Comparison of ENCODE assay signal across 7 cellular contexts in genomic region chr14:50559990-50560928, GRCh38. TPM values are rescaled to one million over a fixed set of nuclear protein-coding genes. Genes with fewer than 3 reads are reported as not detected.
DNase-seq lines count a peak whose midpoint lies in the region; ATAC-seq and TF ChIP-seq lines count a peak whose summit lies in the region.

ATL1 (plus strand) TSS chr14:50560145; CDS start chr14:50560266, 121 bp downstream.

- H4K91ac ChIP-seq in trophoblast cell (ENCODE audit: low read depth, low read length) = no peak within 1 kb of the TSS

- H3K9me2 ChIP-seq in SU-DHL-6 (replicated peaks; ENCODE audit: insufficient read depth, low read length) = no peaks in the 10 kb centered on the region

- no peaks in the 10 kb centered on the region for H4K20me1 ChIP-seq in SU-DHL-6 (ENCODE audit: low read depth, low read length)

- H3F3A ChIP-seq in SU-DHL-6 (ENCODE audit: insufficient read depth) = no peaks in the 10 kb centered on the region

- no peak for TF ChIP-seq CTCF in SU-DHL-6 (IDR thresholded peaks at IDR 0.05; ENCODE audit: insufficient read depth, low read length, poor library complexity, severe bottlenecking)
- no peak for TF ChIP-seq CTCF in astrocyte of the cerebellum (IDR thresholded peaks at IDR 0.05; ENCODE audit: low read depth, low read length, missing control alignments)
- TF ChIP-seq CTCF in right atrium auricular region (IDR thresholded peaks at IDR 0.05) = peak in 1 of 2 donors; percentile 22

- WGBS in trophoblast cell (ENCODE audit: extremely low coverage, insufficient coverage, insufficient read length) = no CpG with 5 or more reads among the region's 66 CpGs

- H3K79me1 ChIP-seq in trophoblast cell (ENCODE audit: low read length) = no peaks in the 10 kb centered on the region

- H2BK12ac ChIP-seq in trophoblast cell (ENCODE audit: low read length) = no peak within 1 kb of the TSS

- no peak within 1 kb of the TSS for H2BK5ac ChIP-seq in trophoblast cell (ENCODE audit: low read depth, low read length, poor library complexity)

- no peaks in the 10 kb centered on the region for H3K9me3 ChIP-seq in SU-DHL-6 (ENCODE audit: insufficient read depth, low read length)
- H3K9me3 ChIP-seq in right atrium auricular region = no peaks in the 10 kb centered on the region
- H3K9me3 ChIP-seq in trophoblast cell (ENCODE audit: insufficient read depth, low read depth, low read length) = no peaks in the 10 kb centered on the region

- H3K9ac ChIP-seq in SU-DHL-6 (ENCODE audit: low read length) = peak within 1 kb of the TSS; percentile 25
- no peak within 1 kb of the TSS for H3K9ac ChIP-seq in trophoblast cell (ENCODE audit: low read length)

- H2AFZ ChIP-seq in SU-DHL-6 (ENCODE audit: low read depth, low read length, severe bottlenecking) (peak within 1 kb of the TSS; percentile 58), trophoblast cell (ENCODE audit: insufficient read depth, low read length, poor library complexity) (peak within 1 kb of the TSS; percentile 58)

- peak; percentile 55 for ATAC-seq in GM18505 (IDR thresholded peaks at IDR 0.05; ENCODE audit: unreplicated experiment)
- ATAC-seq in GM21381 (IDR thresholded peaks at IDR 0.05; ENCODE audit: unreplicated experiment) = no peak

- H3K4ac ChIP-seq in trophoblast cell (ENCODE audit: low read depth, low read length) = no peak within 1 kb of the TSS

- H3K18ac ChIP-seq in trophoblast cell (ENCODE audit: low read length) = no peak within 1 kb of the TSS

- no peak within 1 kb of the TSS for H2AK5ac ChIP-seq in trophoblast cell (ENCODE audit: low read length)

- no peak for TF ChIP-seq POLR2A in GM18505 (IDR thresholded peaks at IDR 0.05; ENCODE audit: borderline replicate concordance, extremely low read depth, insufficient read depth, insufficient read length)

- H3K79me2 ChIP-seq in SU-DHL-6 (ENCODE audit: insufficient read depth, low read length) (no peaks in the 10 kb centered on the region), trophoblast cell (ENCODE audit: control insufficient read depth, insufficient read depth, low read length, poor library complexity) (no peaks in the 10 kb centered on the region)

- no peak within 1 kb of the TSS for H4K8ac ChIP-seq in trophoblast cell (ENCODE audit: low read depth, low read length)

- H3K14ac ChIP-seq in trophoblast cell (ENCODE audit: low read length) = no peak within 1 kb of the TSS

- H2BK120ac ChIP-seq in trophoblast cell (ENCODE audit: insufficient read depth, low read length, poor library complexity) = no peak within 1 kb of the TSS

- H3K4me3 ChIP-seq in SU-DHL-6 (ENCODE audit: insufficient read depth, low read length, poor library complexity, severe bottlenecking) (peak within 1 kb of the TSS; percentile 43), astrocyte of the cerebellum (ENCODE audit: low read depth, low read length) (peak within 1 kb of the TSS; percentile 71), right atrium auricular region (peak within 1 kb of the TSS; percentile 65 to 71), trophoblast cell (ENCODE audit: low read depth, low read length) (peak within 1 kb of the TSS; percentile 70)

- H3K4me1 ChIP-seq in right atrium auricular region = peaks cover 0 to 15% of the 10 kb centered on the region in 2 donors
- H3K4me1 ChIP-seq in trophoblast cell (ENCODE audit: control insufficient read depth in 1 of 2, insufficient read depth in 2 of 2, low read length in 2 of 2) = peaks cover 4 to 5% of the 10 kb centered on the region in 2 experiments

- H4K12ac ChIP-seq in trophoblast cell (ENCODE audit: low read depth, low read length) = no peak within 1 kb of the TSS

- H3K27me3 ChIP-seq in SU-DHL-6 (ENCODE audit: low read length) = 0 out of 2 replicates have a peak, but pooled peaks cover 4% of the 10 kb centered on the region
- H3K27me3 ChIP-seq in right atrium auricular region = no peaks in the 10 kb centered on the region
- H3K27me3 ChIP-seq in trophoblast cell (ENCODE audit: insufficient read depth, low read length) = peaks cover 3% of the 10 kb centered on the region

- H3K27ac ChIP-seq in SU-DHL-6 (ENCODE audit: low read depth, low read length) (no peak within 1 kb of the TSS), right atrium auricular region (peak within 1 kb of the TSS; percentile 83 to 86), trophoblast cell (ENCODE audit: low read depth, low read length) (no peak within 1 kb of the TSS)

- H3K36me3 ChIP-seq in SU-DHL-6 (ENCODE audit: low read length) (no peaks in the 10 kb centered on the region), right atrium auricular region (no peaks in the 10 kb centered on the region), trophoblast cell (ENCODE audit: control insufficient read depth in 1 of 2, insufficient read depth in 2 of 2, low read length in 2 of 2) (no peaks in the 10 kb centered on the region)

- no peak within 1 kb of the TSS for H3K23ac ChIP-seq in trophoblast cell (ENCODE audit: low read length)

- in situ Hi-C loops in astrocyte of the cerebellum (cut with HindIII; ENCODE audit: low sequenced_read_pairs) = no loop called here

- DNase-seq in MV-4-11 (lab: John Stamatoyannopoulos, UW) = peak; percentile 18
- DNase-seq in astrocyte of the cerebellum (ENCODE audit: low read depth) = peak; percentile 18
- peak; percentile 79 for DNase-seq in right atrium auricular region (ENCODE audit: low spot score)
- DNase-seq in trophoblast cell = peak; percentile 51 to 62

- H3K4me2 ChIP-seq in SU-DHL-6 (ENCODE audit: low read depth, low read length, poor library complexity, severe bottlenecking) (peak within 1 kb of the TSS; percentile 50), trophoblast cell (ENCODE audit: low read length) (peak within 1 kb of the TSS; percentile 92)

RNA-seq across cellular contexts. Expression of gene ATL1, which starts in this region (rescaled TPM):
- total RNA-seq in right atrium auricular region = 1 to 10 TPM; 2.2 to 2.6 TPM
- 0.93 and 1.1 TPM in 2 replicates for polyA plus RNA-seq in trophoblast cell (2013)

Comparison
In these comparisons a context has a peak if more than half of its experiments do, and no peak if none do; other contexts are left out.
1. DNase-seq: peak in every context shown above with its lines; median percentile 79 in right atrium auricular region; 56 in trophoblast cell; 18 in MV-4-11; 18 in astrocyte of the cerebellum.
2. H3K27ac ChIP-seq: peak in right atrium auricular region (2 of 2); none in SU-DHL-6 (single experiment) and trophoblast cell (single experiment).
3. Peak in every context shown above with its lines, with median percentiles within 50 percentile points of each other: H3K4me3 ChIP-seq.